In the genomic region with DNA sequence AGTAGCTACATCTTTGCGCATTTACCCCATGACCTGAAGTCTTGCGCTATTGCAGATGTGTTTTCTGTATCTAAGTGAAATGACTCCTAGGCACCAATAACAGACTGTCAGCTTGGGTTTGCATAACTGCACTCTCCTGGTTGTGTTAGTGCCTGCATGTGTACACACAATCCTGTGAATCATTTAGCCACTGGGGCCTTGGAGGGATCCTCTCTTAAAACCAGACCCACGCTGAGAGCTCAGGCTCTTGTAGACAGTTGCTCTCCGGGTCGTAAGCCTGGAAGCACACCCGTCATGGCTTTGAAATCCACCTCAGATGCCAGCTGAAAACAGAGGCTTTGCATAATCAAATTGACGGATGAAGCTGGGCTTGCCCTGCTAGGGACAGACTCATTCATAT, we compare ENCODE assay signal across 22 cellular contexts.
A peak's percentile ranks its signal among the peaks of the same experiment; 100 is the strongest.
DNase-seq lines count a peak whose midpoint lies in the region; TF ChIP-seq lines count a peak whose summit lies in the region.
"Had no signal": no experiment of that assay in that cellular context is flagged by ENCODE, and none has a peak within 500 bp of the region (broad histone marks: within the 10 kb centered on the region; RNA-seq: fewer than 3 reads in every experiment).

No MANE protein-coding gene starts in this region.

- H3K9me3 Mint-ChIP-seq in HFFc6 (no peaks in the 10 kb centered on the region), mesothelial cell of epicardium (peaks cover 15% of the 10 kb centered on the region)
- H3K9me3 Mint-ChIP-seq in activated CD4-positive, alpha-beta T cell treated with anti-CD3 and anti-CD28 coated beads, Interleukin-2, amount 10 ng/mL, durations not matched to agents 7 days and 5 days: no peaks in the 10 kb centered on the region

- H3K27ac Mint-ChIP-seq in HFFc6 (peak overlapping the region; percentile 48; the same call in 1 of the 2 replicates), mesothelial cell of epicardium (peak overlapping the region; percentile 86)
- no peak overlapping the region for H3K27ac Mint-ChIP-seq in activated CD4-positive, alpha-beta T cell treated with anti-CD3 and anti-CD28 coated beads, Interleukin-2, amount 10 ng/mL, durations not matched to agents 7 days and 5 days
- H3K27ac Mint-ChIP-seq: CD4-positive, alpha-beta memory T cell had no signal

- CTCF ChIA-PET in activated CD4-positive, alpha-beta T cell treated with anti-CD3 and anti-CD28 coated beads, Interleukin-2, amount 10 ng/mL, durations not matched to agents 7 days and 5 days (lab: Charles Lee): no interaction called here

- intact Hi-C loops in posterior vena cava (cut with DNase I): no loop called here

- POLR2A ChIA-PET in activated CD4-positive, alpha-beta T cell treated with anti-CD3 and anti-CD28 coated beads, Interleukin-2, amount 10 ng/mL, durations not matched to agents 7 days and 5 days (lab: Charles Lee): no interaction called here

- TF ChIP-seq CTCF in HFFc6 (IDR thresholded peaks at IDR 0.05) (no peak), fibroblast of mammary gland (conservative IDR thresholded peaks at IDR 0.05; ENCODE audit: control insufficient read depth, insufficient read depth, low read depth, low read length) (no peak), mesothelial cell of epicardium (IDR thresholded peaks at IDR 0.05; ENCODE audit: unreplicated experiment) (no peak)

- H3K4me3 ChIP-seq in fibroblast of mammary gland (ENCODE audit: control insufficient read depth, low read depth, low read length): no peak overlapping the region
- H3K4me3 ChIP-seq: A549; BLaER1 treated with 17β-estradiol and CSF1 and Interleukin-3, amounts not matched to agents 10 nM and 100 nM; MG63 had no signal

- H3K4me1 Mint-ChIP-seq in HFFc6 (ENCODE audit: low read depth) (peaks cover 22% of the 10 kb centered on the region), mesothelial cell of epicardium (peaks cover 18% of the 10 kb centered on the region)
- H3K4me1 Mint-ChIP-seq in activated CD4-positive, alpha-beta T cell treated with anti-CD3 and anti-CD28 coated beads, Interleukin-2, amount 10 ng/mL, durations not matched to agents 7 days and 5 days: no peaks in the 10 kb centered on the region
- H3K4me1 Mint-ChIP-seq: CD4-positive, alpha-beta memory T cell had no signal

- H3K4me3 Mint-ChIP-seq in HFFc6 (peak overlapping the region; percentile 14; the same call in 1 of the 2 replicates), mesothelial cell of epicardium (no peak overlapping the region)
- no peak overlapping the region for H3K4me3 Mint-ChIP-seq in activated CD4-positive, alpha-beta T cell treated with anti-CD3 and anti-CD28 coated beads, Interleukin-2, amount 10 ng/mL, durations not matched to agents 7 days and 5 days
- H3K4me3 Mint-ChIP-seq: CD4-positive, alpha-beta memory T cell had no signal

- DNase-seq in AG20443 (ENCODE audit: low spot score): peak; percentile 73
- DNase-seq in HFFc6: peak; percentile 82
- peak; percentile 33 for DNase-seq in fibroblast of mammary gland (ENCODE audit: low read depth)
- DNase-seq in mesothelial cell of epicardium (ENCODE audit: low spot score in 2 of 2, unreplicated experiment in 2 of 2): no peak
- no peak for DNase-seq in LoVo (ENCODE audit: low spot score)
- DNase-seq in activated CD4-positive, alpha-beta T cell treated with anti-CD3 and anti-CD28 coated beads, Interleukin-2, amount 10 ng/mL, durations not matched to agents 7 days and 5 days: no peak
- DNase-seq in activated CD4-positive, alpha-beta T cell treated with anti-CD3 and anti-CD28 coated beads, Interleukin-2, amount 50 U/mL, for 4 hours: no peak
- no peak for DNase-seq in posterior vena cava (ENCODE audit: low spot score)
- DNase-seq: Caco-2; CD4-positive, alpha-beta memory T cell; DMS 273 treated with DMSO at 0.1 percent for 48 hours; DMS79 treated with DMSO at 0.1 percent for 48 hours; Karpas-422; MG63; NCI-H1048; NCI-H1417 treated with DMSO at 0.1 percent for 48 hours; NCI-H187 treated with DMSO at 0.1 percent for 48 hours; NCI-H2107; NCI-H446 treated with DMSO at 0.1 percent for 48 hours; NCI-H748 treated with DMSO at 0.1 percent for 48 hours had no signal

- H3K27me3 Mint-ChIP-seq in HFFc6 (ENCODE audit: insufficient read depth) (peaks cover 16% of the 10 kb centered on the region), mesothelial cell of epicardium (ENCODE audit: low read depth) (peaks cover 62% of the 10 kb centered on the region)
- H3K27me3 Mint-ChIP-seq in activated CD4-positive, alpha-beta T cell treated with anti-CD3 and anti-CD28 coated beads, Interleukin-2, amount 10 ng/mL, durations not matched to agents 7 days and 5 days: no peaks in the 10 kb centered on the region

- no peaks in the 10 kb centered on the region for H3K36me3 Mint-ChIP-seq in HFFc6 (ENCODE audit: low read depth)
- H3K36me3 Mint-ChIP-seq in mesothelial cell of epicardium: no peaks in the 10 kb centered on the region
- H3K36me3 Mint-ChIP-seq in activated CD4-positive, alpha-beta T cell treated with anti-CD3 and anti-CD28 coated beads, Interleukin-2, amount 10 ng/mL, durations not matched to agents 7 days and 5 days (ENCODE audit: low read depth): no peaks in the 10 kb centered on the region
- H3K36me3 Mint-ChIP-seq: CD4-positive, alpha-beta memory T cell had no signal

Comparison
In these comparisons a context has a peak if more than half of its experiments do, and no peak if none do; other contexts are left out.
1. DNase-seq: peak in AG20443 (single experiment), HFFc6 (single experiment) and fibroblast of mammary gland (single experiment); none in mesothelial cell of epicardium (0 of 2), LoVo (single experiment), activated CD4-positive, alpha-beta T cell treated with anti-CD3 and anti-CD28 coated beads, Interleukin-2, amount 10 ng/mL, durations not matched to agents 7 days and 5 days (single experiment), activated CD4-positive, alpha-beta T cell treated with anti-CD3 and anti-CD28 coated beads, Interleukin-2, amount 50 U/mL, for 4 hours (0 of 2) and posterior vena cava (single experiment).